Comparison of ENCODE assay signal across 20 cellular contexts in genomic region chr17:77891602-77892001, GRCh38.
"Had no signal": no experiment of that assay in that cellular context is flagged by ENCODE, and none has a peak within 500 bp of the region (broad histone marks: within the 10 kb centered on the region; RNA-seq: fewer than 3 reads in every experiment).

No MANE protein-coding gene starts in this region.

- H3K27me3 Mint-ChIP-seq: naive thymus-derived CD8-positive, alpha-beta T cell had no signal

- H3K27me3 ChIP-seq: pancreas, tibial artery had no signal

- H3K36me3 ChIP-seq: pancreas, tibial artery had no signal

- FAIRE-seq: endometrium, pancreas, urothelium cell line had no signal

- H3K36me3 Mint-ChIP-seq: activated CD4-positive, alpha-beta memory T cell treated with anti-CD3 and anti-CD28 coated beads for 36 hours; activated naive CD8-positive, alpha-beta T cell treated with anti-CD3 and anti-CD28 coated beads, Interleukin-2, amount 10 ng/mL, durations not matched to agents 7 days and 5 days; brain; naive thymus-derived CD8-positive, alpha-beta T cell had no signal

- H3K4me3 Mint-ChIP-seq: activated CD4-positive, alpha-beta memory T cell treated with anti-CD3 and anti-CD28 coated beads for 36 hours; activated naive CD8-positive, alpha-beta T cell treated with anti-CD3 and anti-CD28 coated beads, Interleukin-2, amount 10 ng/mL, durations not matched to agents 7 days and 5 days; naive thymus-derived CD8-positive, alpha-beta T cell had no signal

- H3K9me3 ChIP-seq: pancreas, tibial artery had no signal

- DNase-seq: activated CD4-positive, alpha-beta memory T cell treated with anti-CD3 and anti-CD28 coated beads for 36 hours; activated naive CD4-positive, alpha-beta T cell treated with Interleukin-2 at 50 U/mL for 16 hours; activated T-cell treated with anti-CD3 and anti-CD28 coated beads for 4 hours; central memory CD4-positive, alpha-beta T cell; foreskin melanocyte; kidney glomerular epithelial cell; stimulated activated CD4-positive, alpha-beta T cell treated with anti-CD3 and anti-CD28 coated beads, Interleukin-12 subunit alpha, Interleukin-12 subunit beta, amount 100 ng/mL, for 4 hours; stimulated activated CD4-positive, alpha-beta T cell treated with anti-CD3 and anti-CD28 coated beads, Interleukin-1b, Interleukin-23, amount 100 ng/mL, for 48 hours; stimulated activated CD8-positive, alpha-beta memory T cell treated with anti-CD3 and anti-CD28 coated beads, Interleukin-4, amount 100 ng/mL, for 48 hours; stimulated activated naive CD4-positive, alpha-beta T cell treated with Interleukin-2 at 50 U/mL for 16 hours; substantia nigra had no signal

- H3K9me3 Mint-ChIP-seq: activated CD4-positive, alpha-beta memory T cell treated with anti-CD3 and anti-CD28 coated beads for 36 hours; activated naive CD8-positive, alpha-beta T cell treated with anti-CD3 and anti-CD28 coated beads, Interleukin-2, amount 10 ng/mL, durations not matched to agents 7 days and 5 days; activated T-helper 2 cell treated with anti-CD3 and anti-CD28 coated beads, Interferon-gamma antibody, Interleukin-2, Interleukin-4, amounts not matched to agents 10 μg/mL and 5 μg/mL and 100 μg/mL, durations not matched to agents 14 hours and 24 hours and 36 hours; naive thymus-derived CD8-positive, alpha-beta T cell had no signal

- H3K27ac ChIP-seq: coronary artery, pancreas, tibial artery had no signal

- H3K4me3 ChIP-seq: coronary artery, pancreas, tibial artery had no signal

- H3K27ac Mint-ChIP-seq: activated CD4-positive, alpha-beta memory T cell treated with anti-CD3 and anti-CD28 coated beads for 36 hours; activated naive CD8-positive, alpha-beta T cell treated with anti-CD3 and anti-CD28 coated beads, Interleukin-2, amount 10 ng/mL, durations not matched to agents 7 days and 5 days; activated T-helper 2 cell treated with anti-CD3 and anti-CD28 coated beads, Interferon-gamma antibody, Interleukin-2, Interleukin-4, amounts not matched to agents 10 μg/mL and 5 μg/mL and 100 μg/mL, durations not matched to agents 14 hours and 24 hours and 36 hours had no signal
